Comparison of ENCODE assay signal across 1 cellular context in genomic region chr10:17454181-17454800, GRCh38.
TF ChIP-seq lines count a peak whose summit lies in the region.

Gene ST8SIA6 (minus strand): TSS chr10:17454595. CDS start chr10:17454255, 340 bp downstream.

TF ChIP-seq in SK-N-SH treated with all-trans-retinoic acid at 6 μM for 48 hours, 23 proteins besides CTCF, POLR2A, EP300 and RAD21 (continued from another document):
- TF ChIP-seq CREB5 (CRISPR knock-in tag; IDR thresholded peaks at IDR 0.05; ENCODE audit: low read depth): no peak
TF ChIP-seq in SK-N-SH treated with all-trans-retinoic acid at 6 μM for 48 hours: peak in this region for 0.
